Comparison of ENCODE assay signal across 17 cellular contexts in genomic region chr13:30043631-30043925, GRCh38.
"Had no signal": no experiment of that assay in that cellular context is flagged by ENCODE, and none has a peak within 500 bp of the region (broad histone marks: within the 10 kb centered on the region; RNA-seq: fewer than 3 reads in every experiment).

No MANE protein-coding gene starts in this region.

- H3K36me3 ChIP-seq: esophagus squamous epithelium, neural progenitor cell, pancreas, tibial artery, upper lobe of right lung, vagina had no signal

- H3K27ac ChIP-seq: coronary artery, esophagus squamous epithelium, neural progenitor cell, pancreas, tibial artery, upper lobe of right lung, vagina had no signal

- H3K27me3 ChIP-seq: neural progenitor cell, pancreas, vagina had no signal

- FAIRE-seq: kidney, pancreas had no signal

- ATAC-seq: natural killer cell treated with Interleukin-12 subunit alpha and Interleukin-12 subunit beta and Interleukin-15 and Interleukin-18, amount 100 ng/mL, for 72 hours; pancreas; stimulated activated effector memory CD8-positive, alpha-beta T cell treated with anti-CD3 and anti-CD28 coated beads, Interleukin-12 subunit alpha, Interleukin-12 subunit beta, amount 100 ng/mL, for 72 hours; upper lobe of right lung had no signal

- H3K9me3 ChIP-seq: esophagus squamous epithelium, pancreas, tibial artery, upper lobe of right lung, vagina had no signal

- DNase-seq: effector CD4-positive, alpha-beta T cell; esophagus squamous epithelium; foreskin fibroblast; immature natural killer cell; kidney; nucleus accumbens; pancreas; right cardiac atrium; stimulated activated CD4-positive, alpha-beta T cell treated with anti-CD3 and anti-CD28 coated beads, Interleukin-4, amount 100 ng/mL, for 1 hour; stimulated activated CD8-positive, alpha-beta memory T cell treated with anti-CD3 and anti-CD28 coated beads, Interleukin-4, amount 100 ng/mL, for 48 hours; tibial artery; upper lobe of right lung had no signal

- H3K4me3 ChIP-seq: coronary artery, esophagus squamous epithelium, neural progenitor cell, pancreas, tibial artery, upper lobe of right lung, vagina had no signal

- H3K4me1 ChIP-seq: esophagus squamous epithelium, pancreas, tibial artery, upper lobe of right lung had no signal

- H3K9ac ChIP-seq: neural progenitor cell had no signal
